9 cellular contexts compared by ENCODE assay signal in genomic region chr1:227789042-227789880, GRCh38. TPM values are rescaled to one million over a fixed set of nuclear protein-coding genes. Genes with fewer than 3 reads are reported as not detected.
DNase-seq lines count a peak whose midpoint lies in the region; ATAC-seq, FAIRE-seq and TF ChIP-seq lines count a peak whose summit lies in the region.
"Had no signal": no experiment of that assay in that cellular context is flagged by ENCODE, and none has a peak within 500 bp of the region (broad histone marks: within the 10 kb centered on the region; RNA-seq: fewer than 3 reads in every experiment).

No MANE protein-coding gene starts in this region.

- no peak for TF ChIP-seq RAD21 in A549 (conservative IDR thresholded peaks at IDR 0.05 in 1 of 2, IDR thresholded peaks at IDR 0.05 in 1 of 2)

- POLR2A ChIA-PET in A549 (lab: Yijun Ruan, JAX) = no interaction called here

- H3K27me3 Mint-ChIP-seq in memory B cell = peaks cover under 1% of the 10 kb centered on the region

- TF ChIP-seq CTCF in A549 (IDR thresholded peaks at IDR 0.05) (no peak), astrocyte of the spinal cord (IDR thresholded peaks at IDR 0.05; ENCODE audit: low read depth, low read length) (peak; percentile 42)

- no peak overlapping the region for H3K27ac Mint-ChIP-seq in memory B cell
- H3K27ac Mint-ChIP-seq: stimulated activated naive CD8-positive, alpha-beta T cell treated with anti-CD3 and anti-CD28 coated beads, Interleukin-15, amount 100 ng/mL, for 72 hours had no signal

- WGBS in A549 (ENCODE audit: missing lambda C conversion rate) = 82% methylated on average over 13 of the region's 19 CpGs

- ATAC-seq in A549 (no peak), memory B cell (ENCODE audit: low read depth) (no peak), GM18873 (IDR thresholded peaks at IDR 0.05; ENCODE audit: low FRiP score, unreplicated experiment) (no peak)

- H3K36me3 Mint-ChIP-seq in memory B cell = no peaks in the 10 kb centered on the region

- in situ Hi-C loops in HAP-1 (cut with MboI; ENCODE audit: low sequenced_read_pairs) = no loop called here
- in situ Hi-C loops in astrocyte of the spinal cord (cut with HindIII; ENCODE audit: low sequenced_read_pairs) = no loop called here

- peaks cover 18% of the 10 kb centered on the region for H3K4me1 Mint-ChIP-seq in memory B cell

- H3K27ac ChIP-seq in A549 = peak overlapping the region in 1 of 2 experiments; percentile 77; a peak in 2 of 6 replicates

- no peak for TF ChIP-seq EP300 in A549 (IDR thresholded peaks at IDR 0.05)

- DNase-seq in A549 (ENCODE audit: low read depth in 1 of 2, low spot score in 1 of 2) = no peak
- DNase-seq in HAP-1 (ENCODE audit: low spot score in 2 of 2) = no peak
- peak; percentile 23 for DNase-seq in astrocyte of the spinal cord (ENCODE audit: low read depth, low spot score)
- no peak for DNase-seq in memory B cell (ENCODE audit: low spot score in 2 of 2)
- DNase-seq in HuH-7 (ENCODE audit: low spot score) = no peak
- no peak for DNase-seq in MV-4-11 (lab: John Stamatoyannopoulos, UW)
- no peak for DNase-seq in NCI-H82 treated with DMSO at 0.1 percent for 48 hours (lab: John Stamatoyannopoulos, UW; ENCODE audit: unreplicated experiment)

- H3K4me3 ChIP-seq in A549 (peak overlapping the region; percentile 57), HAP-1 (peak overlapping the region; percentile 69), astrocyte of the spinal cord (ENCODE audit: low read depth, low read length) (peak overlapping the region; percentile 44)

- peak overlapping the region; percentile 85 for H3K4me3 Mint-ChIP-seq in memory B cell

- H3K4me1 ChIP-seq in A549 (peaks cover 4% of the 10 kb centered on the region; the same call in 2 of the 3 replicates), HAP-1 (no peaks in the 10 kb centered on the region)

- no peaks in the 10 kb centered on the region for H3K36me3 ChIP-seq in HAP-1 (replicated peaks)

- CTCF ChIA-PET in A549 (lab: Yijun Ruan, JAX) = interaction anchor here (1.3 to 4.0 kb wide), 2 partner anchors 27 to 157 kb away, joined by 5 to 19 read pairs; partner anchors contain the start of gene WNT9A

- TF ChIP-seq POLR2A in A549 (IDR thresholded peaks at IDR 0.05; ENCODE audit: low read length) = no peak

- H3K27me3 ChIP-seq in HAP-1 (ENCODE audit: low read depth) = no peaks in the 10 kb centered on the region

- no peaks in the 10 kb centered on the region for H3K9me3 Mint-ChIP-seq in memory B cell
- H3K9me3 Mint-ChIP-seq: stimulated activated naive CD8-positive, alpha-beta T cell treated with anti-CD3 and anti-CD28 coated beads, Interleukin-15, amount 100 ng/mL, for 72 hours had no signal

- no peak for FAIRE-seq in A549 (lab: Jason Lieb, UNC)

- H3K9me3 ChIP-seq in A549 (no peaks in the 10 kb centered on the region), HAP-1 (no peaks in the 10 kb centered on the region)

- H3K4me2 ChIP-seq in A549 = peak overlapping the region; percentile 96

TF ChIP-seq in A549, 52 proteins besides CTCF, POLR2A, EP300 and RAD21:
- TF ChIP-seq MAFK (IDR thresholded peaks at IDR 0.05; ENCODE audit: partially characterized antibody) (no peak), HES2 (IDR thresholded peaks at IDR 0.05) (no peak), NR3C1 (IDR thresholded peaks at IDR 0.05) (no peak), BHLHE40 (IDR thresholded peaks at IDR 0.05; ENCODE audit: low read depth, low read length) (no peak), JUN (IDR thresholded peaks at IDR 0.05) (no peak), RCOR1 (IDR thresholded peaks at IDR 0.05; ENCODE audit: low read depth, low read length) (no peak), FOXS1 (CRISPR knock-in tag; IDR thresholded peaks at IDR 0.05) (no peak), E2F6 (IDR thresholded peaks at IDR 0.05; ENCODE audit: borderline replicate concordance, low read depth) (no peak), BCL3 (IDR thresholded peaks at IDR 0.05) (no peak), CBX8 (IDR thresholded peaks at IDR 0.05) (no peak), CEBPB (IDR thresholded peaks at IDR 0.05) (no peak), PHF8 (IDR thresholded peaks at IDR 0.05; ENCODE audit: borderline replicate concordance, low read depth) (no peak), FOSB (CRISPR knock-in tag; IDR thresholded peaks at IDR 0.05) (no peak), SREBF2 (IDR thresholded peaks at IDR 0.05) (no peak), RFX5 (IDR thresholded peaks at IDR 0.05) (no peak)

RNA-seq across cellular contexts. Expression of gene PRSS38, which starts 26.2 kb away (rescaled TPM):
- polyA plus RNA-seq in A549 (2011; rRNA removed) = not detected in 2 replicates
- not detected in 2 replicates for polyA plus RNA-seq in A549 (2012; cell fraction: cytosol; rRNA removed)
- polyA plus RNA-seq in A549 (2012; cell fraction: nucleus; rRNA removed) = not detected in 2 replicates
- not detected in 3 replicates for polyA plus RNA-seq in A549 (2017; fragmentation: RNase III; extraction: RNeasy Plus Mini Kit Qiagen cat#74134 plus additional on column Dnase treatment)
- not detected in 2 replicates for polyA minus RNA-seq in A549 (2011; rRNA and poly(A)+ RNA removed)

RNA-seq across cellular contexts. Expression of gene SNAP47, which starts 54.0 kb away (rescaled TPM):
- polyA plus RNA-seq in A549 (2011; rRNA removed) (39.5 and 42.5 TPM in 2 replicates), A549 (2017; fragmentation: RNase III; extraction: RNeasy Plus Mini Kit Qiagen cat#74134 plus additional on column Dnase treatment) (26.7 to 29.6 TPM (median 29.6 TPM) in 3 replicates)
- polyA plus RNA-seq in A549 (2012; cell fraction: cytosol; rRNA removed) = 38.1 and 38.2 TPM in 2 replicates
- polyA plus RNA-seq in A549 (2012; cell fraction: nucleus; rRNA removed) = 30.4 and 31.8 TPM in 2 replicates
- polyA minus RNA-seq in A549 (2011; rRNA and poly(A)+ RNA removed) = 35.4 and 37.5 TPM in 2 replicates

RNA-seq across cellular contexts. Expression of gene JMJD4, which starts 54.2 kb away (rescaled TPM):
- 21.2 and 23.7 TPM in 2 replicates for polyA plus RNA-seq in A549 (2011; rRNA removed)
- 28.4 and 36.8 TPM in 2 replicates for polyA plus RNA-seq in A549 (2012; cell fraction: cytosol; rRNA removed)
- 51.5 and 60.7 TPM in 2 replicates for polyA plus RNA-seq in A549 (2012; cell fraction: nucleus; rRNA removed)
- polyA plus RNA-seq in A549 (2017; fragmentation: RNase III; extraction: RNeasy Plus Mini Kit Qiagen cat#74134 plus additional on column Dnase treatment) = 18.8 to 19.8 TPM (median 19.4 TPM) in 3 replicates
- 76.3 and 78.6 TPM in 2 replicates for polyA minus RNA-seq in A549 (2011; rRNA and poly(A)+ RNA removed)
